Comparison of ENCODE assay signal across 8 cellular contexts in the genomic region with DNA sequence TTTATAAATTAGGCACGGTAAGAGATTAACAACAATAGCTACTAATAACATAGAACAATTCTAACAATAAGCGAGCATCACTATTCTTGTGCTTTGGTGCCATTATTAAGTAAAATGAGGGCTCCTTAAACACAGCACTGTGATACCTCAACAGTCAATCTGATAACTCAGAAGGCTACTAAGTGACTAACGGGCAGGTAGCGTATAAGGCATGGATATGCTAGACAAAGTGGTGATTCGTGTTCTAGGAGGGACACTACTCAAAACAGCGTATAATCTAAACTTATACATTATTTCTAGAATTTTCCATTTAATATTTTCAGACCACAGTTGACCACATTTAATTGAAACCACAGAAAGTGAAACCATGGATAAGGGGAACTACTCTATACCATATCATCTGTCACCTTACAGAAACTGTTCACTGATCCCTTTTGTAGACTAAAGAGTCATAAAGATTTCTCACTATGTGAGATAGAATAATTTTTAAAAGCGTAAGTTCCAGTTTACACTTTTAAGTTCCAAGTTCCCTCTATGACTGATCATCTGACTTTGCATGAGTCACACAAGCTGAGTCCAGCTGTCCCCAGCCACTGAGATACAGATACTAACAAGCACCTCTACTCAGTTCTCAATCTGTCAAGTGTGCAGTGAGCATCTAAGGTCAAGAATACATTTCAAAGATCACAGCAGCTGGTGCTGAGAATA.
DNase-seq lines count a peak whose midpoint lies in the region; ATAC-seq and TF ChIP-seq lines count a peak whose summit lies in the region.
"Not testable (repeated sequence)": the region's sequence is repeated elsewhere in the genome, so short reads cannot be mapped to it uniquely, and the experiment has no call there.

No MANE protein-coding gene starts in this region.

- not testable (repeated sequence) for H3K4me3 Mint-ChIP-seq in chondrocyte (ENCODE audit: unreplicated experiment)

- ATAC-seq in GM19397 (IDR thresholded peaks at IDR 0.05; ENCODE audit: unreplicated experiment) (peak; percentile 91), HG02623 (IDR thresholded peaks at IDR 0.05; ENCODE audit: unreplicated experiment) (peak; percentile 93), HG03159 (IDR thresholded peaks at IDR 0.05; ENCODE audit: unreplicated experiment) (peak; percentile 93)

- not testable (repeated sequence) for H3K4me1 Mint-ChIP-seq in chondrocyte (ENCODE audit: low read depth)

- peak overlapping the region; percentile 33 for H3K27ac Mint-ChIP-seq in chondrocyte (ENCODE audit: unreplicated experiment)

- TF ChIP-seq POLR2A in NB4 (IDR thresholded peaks at IDR 0.05; ENCODE audit: extremely low read depth, insufficient read length): not testable (repeated sequence)

- H3K4me3 ChIP-seq in GM12865 (ENCODE audit: low read depth, low read length); NB4 (ENCODE audit: low read depth, low read length): not testable (repeated sequence)

- not testable (repeated sequence) for H3K36me3 Mint-ChIP-seq in chondrocyte (ENCODE audit: low read depth)

- not testable (repeated sequence) for H3K27me3 Mint-ChIP-seq in chondrocyte (ENCODE audit: low read depth)

- not testable (repeated sequence) for H3K9me3 Mint-ChIP-seq in chondrocyte (ENCODE audit: low read depth)

- DNase-seq in GM12865 (ENCODE audit: low read depth) (peak; percentile 26), NB4 (ENCODE audit: low read depth) (peak; percentile 15), kidney tubule cell (ENCODE audit: low spot score) (peak; percentile 81), smooth muscle cell of the brain vasculature (ENCODE audit: low read depth, low spot score) (peak; percentile 10)
- DNase-seq in chondrocyte (ENCODE audit: low spot score): not testable (repeated sequence)

- not testable (repeated sequence) for TF ChIP-seq CTCF in GM12865 (IDR thresholded peaks at IDR 0.05; ENCODE audit: insufficient read depth, low read depth, low read length, missing control alignments); NB4 (IDR thresholded peaks at IDR 0.05; ENCODE audit: low read depth, low read length); chondrocyte (IDR thresholded peaks at IDR 0.05)
